9 cellular contexts compared by ENCODE assay signal in genomic region chr9:87684627-87685204, GRCh38. TPM values are rescaled to one million over a fixed set of nuclear protein-coding genes. Genes with fewer than 3 reads are reported as not detected.
A peak's percentile ranks its signal among the peaks of the same experiment; 100 is the strongest.
DNase-seq lines count a peak whose midpoint lies in the region; ATAC-seq and TF ChIP-seq lines count a peak whose summit lies in the region.
"Had no signal": no experiment of that assay in that cellular context is flagged by ENCODE, and none has a peak within 500 bp of the region (broad histone marks: within the 10 kb centered on the region; RNA-seq: fewer than 3 reads in every experiment).

No MANE protein-coding gene starts in this region.

- H3K27me3 ChIP-seq in heart left ventricle (no peaks in the 10 kb centered on the region), sigmoid colon (no peaks in the 10 kb centered on the region)

- ATAC-seq in T-helper 17 cell (no peak), heart left ventricle (peak in 1 of 4 donors; percentile 44), HG03520 (IDR thresholded peaks at IDR 0.05; ENCODE audit: unreplicated experiment) (no peak), HG02763 (IDR thresholded peaks at IDR 0.05; ENCODE audit: unreplicated experiment) (no peak)

- H3K4me1 Mint-ChIP-seq in T-helper 17 cell = peaks cover 17% of the 10 kb centered on the region

- H3K27ac Mint-ChIP-seq in T-helper 17 cell = peak overlapping the region; percentile 67
- H3K27ac Mint-ChIP-seq: B cell had no signal

- H3K27me3 Mint-ChIP-seq in T-helper 17 cell = no peaks in the 10 kb centered on the region
- H3K27me3 Mint-ChIP-seq: B cell had no signal

- H3K9me3 ChIP-seq in T-helper 17 cell (ENCODE audit: control insufficient read depth, low read length, poor library complexity, severe bottlenecking) = no peaks in the 10 kb centered on the region
- peaks cover 0 to 3% (median 0%) of the 10 kb centered on the region in 12 donors for H3K9me3 ChIP-seq in heart left ventricle
- H3K9me3 ChIP-seq in sigmoid colon = no peaks in the 10 kb centered on the region

- TF ChIP-seq CTCF in heart left ventricle (IDR thresholded peaks at IDR 0.05) (peak; percentile 62 to 88 (median 73)), sigmoid colon (IDR thresholded peaks at IDR 0.05) (peak; percentile 24 to 73 (median 60))

- H3K4me1 ChIP-seq in heart left ventricle = peaks cover 0 to 23% (median 0%) of the 10 kb centered on the region in 12 donors
- H3K4me1 ChIP-seq in sigmoid colon = peaks cover 0 to 34% (median 29%) of the 10 kb centered on the region in 4 donors

- no peak overlapping the region for H3K4me3 ChIP-seq in heart left ventricle
- H3K4me3 ChIP-seq in sigmoid colon = no peak overlapping the region

- H3K27ac ChIP-seq in heart left ventricle (peak overlapping the region in 3 of 12 donors; percentile 13 to 88 (median 13)), sigmoid colon (peak overlapping the region in 2 of 4 donors; percentile 59 to 66)

- DNase-seq in DMS153 treated with DMSO at 0.1 percent for 48 hours (lab: John Stamatoyannopoulos, UW; ENCODE audit: unreplicated experiment) = peak; percentile 15
- DNase-seq in DMS153 (lab: John Stamatoyannopoulos, UW) = no peak
- DNase-seq in T-helper 17 cell = no peak
- DNase-seq in heart left ventricle = no peak
- no peak for DNase-seq in sigmoid colon
- no peak for DNase-seq in activated CD4-positive, CD25-positive, alpha-beta regulatory T cell (lab: John Stamatoyannopoulos, UW)

- H3K36me3 ChIP-seq in heart left ventricle (peaks cover 0 to 15% (median 0%) of the 10 kb centered on the region in 9 donors), sigmoid colon (peaks cover 0 to 37% (median 14%) of the 10 kb centered on the region in 4 donors)

- TF ChIP-seq POLR2A in heart left ventricle (IDR thresholded peaks at IDR 0.05) (no peak), sigmoid colon (IDR thresholded peaks at IDR 0.05) (no peak)

- H3K36me3 Mint-ChIP-seq in T-helper 17 cell (ENCODE audit: low read depth) = no peaks in the 10 kb centered on the region

- no peak for TF ChIP-seq EP300 in sigmoid colon (IDR thresholded peaks at IDR 0.05)

- 32 to 42% (median 36%) methylated on average over 11 of the region's 11 CpGs for WGBS in heart left ventricle, 4 donors
- 14 to 60% methylated on average over 11 of the region's 11 CpGs for WGBS in sigmoid colon, 2 donors

- no peak overlapping the region for H3K4me3 Mint-ChIP-seq in T-helper 17 cell
- H3K4me3 Mint-ChIP-seq: B cell had no signal

- intact Hi-C loops in heart left ventricle (cut with DNase I) (loop anchor here (1.0 to 10.0 kb wide), 9 partner anchors 128 to 893 kb away; no protein-coding TSS in a partner anchor), sigmoid colon (cut with DNase I) (loop anchor here (2.0 to 5.0 kb wide), 5 partner anchors 43 to 703 kb away; partner anchors contain the start of genes CDK20, CTSL, SPATA31E1 and SPIN1)

RNA-seq across cellular contexts. Expression of gene CTSL, which starts 41.2 kb away (rescaled TPM):
- 1 to 10 TPM; 3.4 to 4.0 TPM for total RNA-seq in T-helper 17 cell
- total RNA-seq in heart left ventricle = 100 to 1,000 TPM in 8 of 9 donors, 10 to 100 TPM in 1; 95.3 to 382 (median 130) TPM
- polyA plus RNA-seq in heart left ventricle = 100 to 1,000 TPM in 1 of 2 donors, 10 to 100 TPM in 1; 86.6 to 166 TPM
- 100 to 1,000 TPM; 107 to 179 (median 147) TPM for total RNA-seq in sigmoid colon
- 10 to 100 TPM; 35.4 to 96.6 (median 92.1) TPM for polyA plus RNA-seq in sigmoid colon

Comparison
In these comparisons a context has a peak if more than half of its experiments do, and no peak if none do; other contexts are left out.
1. RNA of gene CTSL, which starts 41.2 kb away (total RNA-seq): 107 to 179 TPM in sigmoid colon and 95.3 to 382 TPM in heart left ventricle; 3.4 to 4.0 TPM in T-helper 17 cell; every median in the first group is over 10 times any median in the second.